ENCODE assay signal across 9 cellular contexts in the genomic region with DNA sequence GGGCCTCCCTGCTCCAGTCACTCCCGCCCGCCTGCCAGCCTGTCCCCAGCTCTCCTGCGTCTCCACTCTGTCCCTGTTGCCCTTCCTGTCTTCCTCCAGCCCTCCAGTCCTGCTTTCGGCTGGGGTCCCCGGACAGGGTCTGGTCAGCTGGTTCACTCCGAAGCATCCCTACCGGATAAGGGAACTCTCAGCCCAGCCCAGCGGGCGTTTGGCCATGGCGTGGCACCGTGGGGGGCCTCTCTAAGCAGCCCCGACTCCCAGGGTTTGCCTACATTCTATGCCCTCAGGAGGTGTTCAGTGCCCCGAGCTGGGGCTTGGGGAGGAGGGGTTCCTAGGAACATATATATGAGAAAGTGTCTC.
DNase-seq lines count a peak whose midpoint lies in the region; ATAC-seq and TF ChIP-seq lines count a peak whose summit lies in the region.
"Had no signal": no experiment of that assay in that cellular context is flagged by ENCODE, and none has a peak within 500 bp of the region (broad histone marks: within the 10 kb centered on the region; RNA-seq: fewer than 3 reads in every experiment).

No MANE protein-coding gene starts in this region.

- TF ChIP-seq CTCF in C4-2B (conservative IDR thresholded peaks at IDR 0.05) (peak; percentile 50), WERI-Rb-1 (IDR thresholded peaks at IDR 0.05; ENCODE audit: low read depth, low read length) (no peak), heart right ventricle (IDR thresholded peaks at IDR 0.05) (peak in 1 of 9 donors; percentile 2), prostate gland (IDR thresholded peaks at IDR 0.05) (no peak)

- H3K27ac ChIP-seq in C4-2B (no peak overlapping the region), WERI-Rb-1 (no peak overlapping the region), heart right ventricle (peak overlapping the region in 6 of 10 donors; percentile 59 to 81 (median 72)), prostate gland (peak overlapping the region; percentile 46 to 65)

- peaks cover 12 to 29% (median 19%) of the 10 kb centered on the region in 9 donors for H3K4me1 ChIP-seq in heart right ventricle
- no peaks in the 10 kb centered on the region for H3K4me1 ChIP-seq in prostate gland (replicated peaks)

- DNase-seq in WERI-Rb-1 (no peak), heart right ventricle (peak in 1 of 2 donors; percentile 46), prostate gland (ENCODE audit: low spot score) (no peak), HuH-7 (ENCODE audit: low spot score) (no peak)
- DNase-seq: KG1 had no signal

- H3K9me3 ChIP-seq in WERI-Rb-1 (ENCODE audit: severe bottlenecking), result no peaks in the 10 kb centered on the region
- H3K9me3 ChIP-seq in heart right ventricle, result peaks cover 0 to 5% (median 0%) of the 10 kb centered on the region in 11 donors
- H3K9me3 ChIP-seq in prostate gland, result no peaks in the 10 kb centered on the region

- H3K4me3 ChIP-seq in WERI-Rb-1 (ENCODE audit: low read depth, low read length), result peak overlapping the region; percentile 50
- H3K4me3 ChIP-seq in heart right ventricle, result peak overlapping the region in 9 of 10 donors; percentile 16 to 61 (median 52)
- peak overlapping the region; percentile 18 to 29 for H3K4me3 ChIP-seq in prostate gland

- intact Hi-C loops in heart right ventricle (cut with DNase I) (loop anchor here (1.0 to 10.0 kb wide), 15 partner anchors 47 to 512 kb away; partner anchors contain the start of gene ZFP36L2 (in 1 of the 10)), prostate gland (cut with DNase I) (loop anchor here (2.0 to 5.0 kb wide), 3 partner anchors 47 to 507 kb away; no protein-coding TSS in a partner anchor)

- no peaks in the 10 kb centered on the region for H3K27me3 ChIP-seq in WERI-Rb-1 (ENCODE audit: insufficient read depth, low read depth, severe bottlenecking)
- no peaks in the 10 kb centered on the region for H3K27me3 ChIP-seq in heart right ventricle
- H3K27me3 ChIP-seq in prostate gland (replicated peaks; ENCODE audit: insufficient read depth), result no peaks in the 10 kb centered on the region

- H3K36me3 ChIP-seq in WERI-Rb-1 (no peaks in the 10 kb centered on the region), heart right ventricle (no peaks in the 10 kb centered on the region), prostate gland (no peaks in the 10 kb centered on the region)

- ATAC-seq in heart right ventricle, result peak in 6 of 8 donors; percentile 23 to 46 (median 35)
- no peak for ATAC-seq in GM18861 (IDR thresholded peaks at IDR 0.05; ENCODE audit: unreplicated experiment)
- ATAC-seq in GM19397 (IDR thresholded peaks at IDR 0.05; ENCODE audit: unreplicated experiment), result no peak
- ATAC-seq in HG02610 (IDR thresholded peaks at IDR 0.05; ENCODE audit: unreplicated experiment), result no peak

- no peak for TF ChIP-seq POLR2A in prostate gland (IDR thresholded peaks at IDR 0.05)

- WGBS in heart right ventricle, 2 donors, result 12% methylated on average over 13 of the region's 13 CpGs
- 9% methylated on average over 12 of the region's 13 CpGs for WGBS in prostate gland

Comparison
In these comparisons a context has a peak if more than half of its experiments do, and no peak if none do; other contexts are left out.
1. H3K27ac ChIP-seq: peak in heart right ventricle (6 of 10) and prostate gland (2 of 2); none in C4-2B (single experiment) and WERI-Rb-1 (single experiment).
2. ATAC-seq: peak in heart right ventricle (6 of 8); none in GM18861 (single experiment), GM19397 (single experiment) and HG02610 (single experiment).
3. Peak in every context shown above with its lines, with median percentiles within 50 percentile points of each other: H3K4me3 ChIP-seq.